In genomic region chr9:80792721-80793120, GRCh38 we compare ENCODE assay signal across 12 cellular contexts.
DNase-seq lines count a peak whose midpoint lies in the region; TF ChIP-seq lines count a peak whose summit lies in the region.
"Had no signal": no experiment of that assay in that cellular context is flagged by ENCODE, and none has a peak within 500 bp of the region (broad histone marks: within the 10 kb centered on the region; RNA-seq: fewer than 3 reads in every experiment).

No MANE protein-coding gene starts in this region.

- peak overlapping the region; percentile 9 for H3K27ac Mint-ChIP-seq in glutamatergic neuron (ENCODE audit: unreplicated experiment)
- no peak overlapping the region for H3K27ac Mint-ChIP-seq in neural progenitor cell
- H3K27ac Mint-ChIP-seq: CD8-positive, alpha-beta T cell had no signal

- H3F3A ChIP-seq in neural progenitor cell (ENCODE audit: low read depth): peaks cover 7% of the 10 kb centered on the region

- no peaks in the 10 kb centered on the region for H3K9me3 Mint-ChIP-seq in glutamatergic neuron (ENCODE audit: unreplicated experiment)
- H3K9me3 Mint-ChIP-seq in neural progenitor cell: peaks cover 15% of the 10 kb centered on the region

- no peaks in the 10 kb centered on the region for H4K20me1 ChIP-seq in neural progenitor cell (ENCODE audit: low read depth)
- H4K20me1 ChIP-seq in Karpas-422 (ENCODE audit: insufficient read depth, low read depth, low read length): no peaks in the 10 kb centered on the region

- H3K27me3 ChIP-seq in neural progenitor cell (no peaks in the 10 kb centered on the region), Karpas-422 (ENCODE audit: low read length) (no peaks in the 10 kb centered on the region)

- H3K4me1 ChIP-seq in neural progenitor cell (peaks cover 13% of the 10 kb centered on the region), Karpas-422 (ENCODE audit: low read length) (no peaks in the 10 kb centered on the region)
- H3K4me1 ChIP-seq: Caco-2 had no signal

- no peak overlapping the region for H3K27ac ChIP-seq in neural progenitor cell
- H3K27ac ChIP-seq in Karpas-422 (ENCODE audit: low read length): no peak overlapping the region
- H3K27ac ChIP-seq: GM23248, HL-60 had no signal

- no peaks in the 10 kb centered on the region for H3K9me2 ChIP-seq in Karpas-422 (replicated peaks; ENCODE audit: insufficient read depth, low read length)

- in situ Hi-C loops in KBM-7 (cut with MboI; ENCODE audit: low pct_unique_long_range_greater_than_20kb, low sequenced_read_pairs): no loop called here

- peak overlapping the region; percentile 9 for H2AFZ ChIP-seq in neural progenitor cell (replicated peaks)
- no peak overlapping the region for H2AFZ ChIP-seq in Karpas-422 (ENCODE audit: low read length)
- H2AFZ ChIP-seq: GM23248 had no signal

- H3K4me2 ChIP-seq in neural progenitor cell (no peak overlapping the region), Karpas-422 (ENCODE audit: low read depth, low read length, poor library complexity, severe bottlenecking) (no peak overlapping the region)

- H3K9me3 ChIP-seq in neural progenitor cell (ENCODE audit: low read depth) (no peaks in the 10 kb centered on the region), Karpas-422 (ENCODE audit: low read length) (peaks cover 22% of the 10 kb centered on the region)
- H3K9me3 ChIP-seq: Caco-2 had no signal

- H3K36me3 ChIP-seq in neural progenitor cell (no peaks in the 10 kb centered on the region), Karpas-422 (ENCODE audit: insufficient read depth, low read length) (no peaks in the 10 kb centered on the region)

- H3K4me1 Mint-ChIP-seq in glutamatergic neuron (ENCODE audit: low read depth, unreplicated experiment) (peaks cover 24% of the 10 kb centered on the region), neural progenitor cell (peaks cover 42% of the 10 kb centered on the region)
- H3K4me1 Mint-ChIP-seq: CD14-positive monocyte had no signal

- H3K4me3 Mint-ChIP-seq in glutamatergic neuron (ENCODE audit: unreplicated experiment): no peak overlapping the region
- no peak overlapping the region for H3K4me3 Mint-ChIP-seq in neural progenitor cell
- H3K4me3 Mint-ChIP-seq: CD14-positive monocyte; CD8-positive, alpha-beta T cell had no signal

- no peaks in the 10 kb centered on the region for H3K79me2 ChIP-seq in neural progenitor cell (ENCODE audit: low read depth)
- no peaks in the 10 kb centered on the region for H3K79me2 ChIP-seq in Karpas-422 (ENCODE audit: low read length)

- TF ChIP-seq CTCF in glutamatergic neuron (IDR thresholded peaks at IDR 0.05; ENCODE audit: partially characterized antibody, unreplicated experiment) (no peak), neural progenitor cell (IDR thresholded peaks at IDR 0.05) (no peak)

- H3K9ac ChIP-seq in neural progenitor cell: no peak overlapping the region
- no peak overlapping the region for H3K9ac ChIP-seq in Karpas-422 (ENCODE audit: low read length)
- H3K9ac ChIP-seq: GM23248 had no signal

- peak; percentile 37 for DNase-seq in DMS 273 treated with DMSO at 0.1 percent for 48 hours (lab: John Stamatoyannopoulos, UW)
- DNase-seq in NCI-H1694 (lab: John Stamatoyannopoulos, UW): peak; percentile 2
- DNase-seq in glutamatergic neuron: no peak
- no peak for DNase-seq in neural progenitor cell (ENCODE audit: low spot score)
- no peak for DNase-seq in T-helper 2 cell
- DNase-seq in KBM-7: no peak
- DNase-seq in Karpas-422: no peak
- DNase-seq: Caco-2; CD8-positive, alpha-beta T cell; GM23248 had no signal

- H3K27me3 Mint-ChIP-seq in glutamatergic neuron (ENCODE audit: unreplicated experiment) (no peaks in the 10 kb centered on the region), neural progenitor cell (ENCODE audit: insufficient read depth, low read depth) (peaks cover 3% of the 10 kb centered on the region)

- H3K4me3 ChIP-seq in neural progenitor cell (no peak overlapping the region), Karpas-422 (ENCODE audit: low read length) (no peak overlapping the region)
- H3K4me3 ChIP-seq: GM23248 had no signal

- peaks cover 4% of the 10 kb centered on the region for H3K36me3 Mint-ChIP-seq in glutamatergic neuron (ENCODE audit: unreplicated experiment)
- H3K36me3 Mint-ChIP-seq in neural progenitor cell: peaks cover 2% of the 10 kb centered on the region
- H3K36me3 Mint-ChIP-seq: CD14-positive monocyte; CD8-positive, alpha-beta T cell had no signal

Comparison
In these comparisons a context has a peak if more than half of its experiments do, and no peak if none do; other contexts are left out.
1. DNase-seq: peak in DMS 273 treated with DMSO at 0.1 percent for 48 hours (single experiment) and NCI-H1694 (single experiment); none in glutamatergic neuron (single experiment), neural progenitor cell (single experiment), T-helper 2 cell (0 of 5), KBM-7 (single experiment) and Karpas-422 (single experiment).